In genomic region chr13:113021811-113022210, GRCh38 we compare ENCODE assay signal across 23 cellular contexts. TPM values are rescaled to one million over a fixed set of nuclear protein-coding genes. Genes with fewer than 3 reads are reported as not detected.
DNase-seq lines count a peak whose midpoint lies in the region; ATAC-seq and TF ChIP-seq lines count a peak whose summit lies in the region.
"Had no signal": no experiment of that assay in that cellular context is flagged by ENCODE, and none has a peak within 500 bp of the region (broad histone marks: within the 10 kb centered on the region; RNA-seq: fewer than 3 reads in every experiment).

No MANE protein-coding gene starts in this region.

- H3K18ac ChIP-seq in mesendoderm (ENCODE audit: low read length): peak overlapping the region; percentile 13

- no peak for DNase-seq in GM23338 (ENCODE audit: low spot score)
- DNase-seq in NT2/D1 (ENCODE audit: low read depth, low spot score): no peak
- no peak for DNase-seq in mesendoderm
- no peak for DNase-seq in gastrocnemius medialis
- DNase-seq in effector CD4-positive, alpha-beta T cell: no peak
- DNase-seq in posterior cingulate gyrus: no peak
- DNase-seq in substantia nigra (lab: John Stamatoyannopoulos, UW): no peak
- DNase-seq: BE2C; CD4-positive, CD25-positive, alpha-beta regulatory T cell; COR-L47; DMS79; IMR-90; NCI-H1092 treated with DMSO at 0.1 percent for 48 hours; NCI-H146; NCI-H2029; NCI-H2227 treated with DMSO at 0.1 percent for 48 hours; NCI-H510A; NCI-H774 had no signal

- H3K9me3 ChIP-seq in NT2/D1 (ENCODE audit: insufficient read depth, low read length) (0 out of 2 replicates have a peak, but pooled peaks cover 4% of the 10 kb centered on the region), gastrocnemius medialis (no peaks in the 10 kb centered on the region)
- H3K9me3 ChIP-seq: BE2C, HAP-1 had no signal

- no peak overlapping the region for H4K5ac ChIP-seq in mesendoderm (ENCODE audit: low read length)

- H3K79me2 ChIP-seq in GM23338 (replicated peaks; ENCODE audit: insufficient read depth) (no peaks in the 10 kb centered on the region), mesendoderm (ENCODE audit: control insufficient read depth, insufficient read depth, low read length) (no peaks in the 10 kb centered on the region)

- H2AK5ac ChIP-seq in mesendoderm (ENCODE audit: low read length): peak overlapping the region; percentile 2

- no peaks in the 10 kb centered on the region for H3K79me1 ChIP-seq in mesendoderm (ENCODE audit: low read length)

- H2BK120ac ChIP-seq in mesendoderm (ENCODE audit: low read depth, low read length): no peak overlapping the region

- no peak overlapping the region; the same call in 1 of the 2 replicates for H3K27ac ChIP-seq in GM23338 (ENCODE audit: low read depth)
- H3K27ac ChIP-seq in mesendoderm (ENCODE audit: low read depth, low read length): no peak overlapping the region
- H3K27ac ChIP-seq in gastrocnemius medialis: peak overlapping the region in 3 of 4 donors; percentile 38 to 62 (median 56)
- H3K27ac ChIP-seq in substantia nigra (ENCODE audit: low read depth, low read length, poor library complexity, severe bottlenecking): no peak overlapping the region
- H3K27ac ChIP-seq: HL-60, KMS-11 had no signal

- in situ Hi-C loops in gastrocnemius medialis (cut with MboI; ENCODE audit: low sequenced_read_pairs in 4 of 4): no loop called here

- no peak overlapping the region for H3K4me3 Mint-ChIP-seq in GM23338
- H3K4me3 Mint-ChIP-seq: CD4-positive, CD25-positive, alpha-beta regulatory T cell had no signal

- H2AFZ ChIP-seq in GM23338: no peak overlapping the region

- H3F3A ChIP-seq in GM23338 (replicated peaks; ENCODE audit: low read depth): 0 out of 2 replicates have a peak, but pooled peaks cover 4% of the 10 kb centered on the region

- peaks cover 8% of the 10 kb centered on the region; the same call in 1 of the 2 replicates for H3K4me1 ChIP-seq in GM23338 (ENCODE audit: insufficient read depth)
- H3K4me1 ChIP-seq in NT2/D1 (ENCODE audit: insufficient read depth, insufficient read length): peaks cover 12% of the 10 kb centered on the region
- peaks cover 11% of the 10 kb centered on the region for H3K4me1 ChIP-seq in mesendoderm (ENCODE audit: control insufficient read depth, low read depth, low read length)
- H3K4me1 ChIP-seq in gastrocnemius medialis: no peaks in the 10 kb centered on the region
- H3K4me1 ChIP-seq: BE2C had no signal

- TF ChIP-seq CTCF in GM23338 (conservative IDR thresholded peaks at IDR 0.05; ENCODE audit: low read depth in 2 of 2) (no peak), gastrocnemius medialis (IDR thresholded peaks at IDR 0.05 in 4 of 5, conservative IDR thresholded peaks at IDR 0.05 in 1 of 5) (no peak)

- H3K4me1 Mint-ChIP-seq in GM23338: peaks cover 16% of the 10 kb centered on the region

- ATAC-seq in GM23338 (0 out of 3 replicates have a peak, but pooled peaks have one; percentile 5), gastrocnemius medialis (no peak), HG03565 (IDR thresholded peaks at IDR 0.05; ENCODE audit: unreplicated experiment) (no peak)
- ATAC-seq: Right ventricle myocardium inferior had no signal

- H3K4me3 ChIP-seq in GM23338 (no peak overlapping the region), NT2/D1 (ENCODE audit: insufficient read length, low read depth) (no peak overlapping the region), mesendoderm (ENCODE audit: low read length) (no peak overlapping the region), gastrocnemius medialis (no peak overlapping the region)
- H3K4me3 ChIP-seq: HAP-1 had no signal

- no peak for TF ChIP-seq POLR2A in gastrocnemius medialis (IDR thresholded peaks at IDR 0.05)

- no peaks in the 10 kb centered on the region for H3K9me2 ChIP-seq in GM23338 (ENCODE audit: insufficient read depth)

- no peaks in the 10 kb centered on the region for H4K20me1 ChIP-seq in GM23338 (replicated peaks; ENCODE audit: insufficient read depth)

- H3K27me3 ChIP-seq in GM23338 (ENCODE audit: insufficient read depth) (no peaks in the 10 kb centered on the region), NT2/D1 (ENCODE audit: insufficient read depth, insufficient read length) (peaks cover 44% of the 10 kb centered on the region), mesendoderm (ENCODE audit: insufficient read depth, low read length, poor library complexity) (no peaks in the 10 kb centered on the region), gastrocnemius medialis (peaks cover 0 to 7% (median 6%) of the 10 kb centered on the region in 3 donors)
- H3K27me3 ChIP-seq: BE2C had no signal

- no peaks in the 10 kb centered on the region for H3K9me3 Mint-ChIP-seq in GM23338
- H3K9me3 Mint-ChIP-seq: CD4-positive, CD25-positive, alpha-beta regulatory T cell had no signal

- H3K36me3 ChIP-seq in GM23338 (ENCODE audit: insufficient read depth) (no peaks in the 10 kb centered on the region), NT2/D1 (ENCODE audit: insufficient read depth, insufficient read length, low read length) (peaks cover 1% of the 10 kb centered on the region), mesendoderm (ENCODE audit: control insufficient read depth, insufficient read depth, low read length) (no peaks in the 10 kb centered on the region), gastrocnemius medialis (no peaks in the 10 kb centered on the region)
- H3K36me3 ChIP-seq: BE2C, HAP-1 had no signal

- no CpG with 5 or more reads among the region's 7 CpGs for WGBS in mesendoderm (ENCODE audit: extremely low coverage, insufficient coverage, low lambda C conversion rate)

- peak overlapping the region; percentile 40 for H3K4ac ChIP-seq in mesendoderm (ENCODE audit: low read depth, low read length)

- no peak overlapping the region for H4K8ac ChIP-seq in mesendoderm (ENCODE audit: low read depth, low read length)

- peak overlapping the region; percentile 57 for H3K9ac ChIP-seq in NT2/D1 (ENCODE audit: insufficient read length, low read depth)
- peak overlapping the region; percentile 33 for H3K9ac ChIP-seq in mesendoderm (ENCODE audit: low read length)
- H3K9ac ChIP-seq: KMS-11 had no signal

- no peak overlapping the region for H2BK15ac ChIP-seq in mesendoderm (replicated peaks; ENCODE audit: low read depth)

- no peak overlapping the region for H3K23ac ChIP-seq in mesendoderm (ENCODE audit: low read length)

- peaks cover 2% of the 10 kb centered on the region for H3K27me3 Mint-ChIP-seq in GM23338 (ENCODE audit: insufficient read depth, low read depth, poor library complexity)
- H3K27me3 Mint-ChIP-seq: CD4-positive, CD25-positive, alpha-beta regulatory T cell had no signal

- peak overlapping the region; percentile 47 for H3K56ac ChIP-seq in mesendoderm (ENCODE audit: low read length)

- intact Hi-C loops in gastrocnemius medialis (cut with DNase I; ENCODE audit: low total_unique reads): no loop called here
- intact Hi-C loops in posterior cingulate gyrus (cut with DNase I): no loop called here

- H3K27ac Mint-ChIP-seq in GM23338: no peak overlapping the region

- H3K36me3 Mint-ChIP-seq in GM23338 (ENCODE audit: low read depth): no peaks in the 10 kb centered on the region

- no peak overlapping the region for H3K4me2 ChIP-seq in GM23338
- no peak overlapping the region for H3K4me2 ChIP-seq in mesendoderm (ENCODE audit: low read length)
- H3K4me2 ChIP-seq: KMS-11 had no signal

- H2BK5ac ChIP-seq in mesendoderm (ENCODE audit: low read length): peak overlapping the region; percentile 2

TF ChIP-seq in GM23338, 12 proteins besides CTCF, POLR2A, EP300 and RAD21:
- TF ChIP-seq CREB1 (CRISPR knock-in tag; IDR thresholded peaks at IDR 0.05; ENCODE audit: low read depth): no peak
- no peak for TF ChIP-seq EZH2phosphoT487 (IDR thresholded peaks at IDR 0.05; ENCODE audit: unreplicated experiment)
- TF ChIP-seq EZH2 (IDR thresholded peaks at IDR 0.05; ENCODE audit: low read depth, unreplicated experiment): no peak

RNA-seq across cellular contexts. Expression of gene MCF2L, which starts 52.8 kb away (rescaled TPM):
- total RNA-seq in GM23338 (2014; rRNA removed; shearing (Covaris generic)): 22.9 and 25.6 TPM in 2 replicates
- polyA plus RNA-seq in GM23338 (2016; fragmentation: Nextera tagmentation; extraction: Ambion mirVana): 4.8 and 7.4 TPM in 2 replicates
- polyA plus RNA-seq in mesendoderm (2013, experiment 1 of 2): 2.9 TPM
- 3.2 TPM for polyA plus RNA-seq in mesendoderm (2013, experiment 2 of 2)
- total RNA-seq in gastrocnemius medialis: 10 to 100 TPM; 16.1 to 21.2 (median 19.4) TPM
- polyA plus RNA-seq: IMR-90 had no signal

Comparison
In these comparisons a context has a peak if more than half of its experiments do, and no peak if none do; other contexts are left out.
1. H3K27ac ChIP-seq: peak in gastrocnemius medialis (3 of 4); none in GM23338 (single experiment), mesendoderm (single experiment) and substantia nigra (single experiment).